Comparison of ENCODE assay signal across 23 cellular contexts in the genomic region with DNA sequence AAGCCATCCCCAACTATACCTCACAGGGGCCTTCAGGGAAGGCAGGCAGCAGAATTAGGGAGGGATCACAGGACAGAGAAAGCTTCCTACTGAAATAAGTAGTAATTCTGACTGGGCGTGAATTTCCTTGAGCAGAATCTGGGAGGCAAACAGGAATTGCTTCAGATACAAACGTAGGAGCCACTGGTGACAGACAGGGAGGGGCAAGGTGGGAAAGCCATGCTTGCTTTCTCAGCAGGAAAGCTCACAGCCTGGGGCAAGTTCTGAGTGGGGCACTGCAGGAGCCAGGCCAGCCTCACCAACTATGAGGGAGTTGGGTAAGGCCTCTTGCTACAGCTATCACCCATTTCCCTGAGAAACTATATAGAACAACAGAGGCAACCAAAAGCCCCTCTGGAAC. TPM values are rescaled to one million over a fixed set of nuclear protein-coding genes. Genes with fewer than 3 reads are reported as not detected.
DNase-seq lines count a peak whose midpoint lies in the region; TF ChIP-seq lines count a peak whose summit lies in the region.
"Had no signal": no experiment of that assay in that cellular context is flagged by ENCODE, and none has a peak within 500 bp of the region (broad histone marks: within the 10 kb centered on the region; RNA-seq: fewer than 3 reads in every experiment).

No MANE protein-coding gene starts in this region.

- POLR2A ChIA-PET in PC-9 (lab: Charles Lee; ENCODE audit: unreplicated experiment): no interaction called here

- H3K79me2 ChIP-seq in PC-9 (ENCODE audit: low read depth) (peaks cover 63% of the 10 kb centered on the region), trophoblast cell (ENCODE audit: control insufficient read depth, insufficient read depth, low read length, poor library complexity) (no peaks in the 10 kb centered on the region)

- H4K20me1 ChIP-seq in PC-9 (ENCODE audit: insufficient read depth): no peaks in the 10 kb centered on the region

- H4K8ac ChIP-seq in trophoblast cell (ENCODE audit: low read depth, low read length): peak overlapping the region; percentile 17

- peak overlapping the region; percentile 38 for H3K27ac ChIP-seq in PC-9
- peak overlapping the region; percentile 33 for H3K27ac ChIP-seq in trophoblast cell (ENCODE audit: low read depth, low read length)
- H3K27ac ChIP-seq: 22Rv1, KMS-11, SJCRH30 had no signal

- H3K4me2 ChIP-seq in PC-9 (peak overlapping the region; percentile 32; the same call in 1 of the 2 replicates), trophoblast cell (ENCODE audit: low read length) (no peak overlapping the region)
- H3K4me2 ChIP-seq: KMS-11 had no signal

- no peak overlapping the region for H2BK5ac ChIP-seq in trophoblast cell (ENCODE audit: low read depth, low read length, poor library complexity)

- peak; percentile 1 for DNase-seq in NCI-H146 (lab: John Stamatoyannopoulos, UW)
- DNase-seq in NCI-H146 treated with DMSO at 0.1 percent for 48 hours (lab: John Stamatoyannopoulos, UW; ENCODE audit: unreplicated experiment): no peak
- peak in 1 of 2 experiments; percentile 52 for DNase-seq in PC-9
- peak; percentile 70 for DNase-seq in epithelial cell of esophagus (ENCODE audit: low read depth)
- DNase-seq in trophoblast cell: no peak
- DNase-seq in NOMO-1 treated with DMSO at 0.1 percent for 48 hours (lab: John Stamatoyannopoulos, UW; ENCODE audit: unreplicated experiment): no peak
- DNase-seq in NCI-H187 treated with DMSO at 0.1 percent for 48 hours (lab: John Stamatoyannopoulos, UW): no peak
- DNase-seq in hippocampal formation (lab: John Stamatoyannopoulos, UW): no peak
- DNase-seq: BE2C; Caco-2; CD4-positive, CD25-positive, alpha-beta regulatory T cell; DMS153; GOT3; NCI-H1048; NCI-H1436; NCI-H2081; NCI-H2171 treated with DMSO at 0.1 percent for 48 hours; NCI-H748 treated with DMSO at 0.1 percent for 48 hours; OCI-M1; SJCRH30 had no signal

- H3K79me1 ChIP-seq in trophoblast cell (ENCODE audit: low read length): peaks cover 6% of the 10 kb centered on the region

- H3K9me3 ChIP-seq in PC-9 (ENCODE audit: insufficient read depth, low read depth) (peaks cover 20% of the 10 kb centered on the region; the same call in 1 of the 2 replicates), trophoblast cell (ENCODE audit: insufficient read depth, low read depth, low read length) (no peaks in the 10 kb centered on the region)
- H3K9me3 ChIP-seq: BE2C, SJCRH30 had no signal

- H3K18ac ChIP-seq in trophoblast cell (ENCODE audit: low read length): peak overlapping the region; percentile 27

- H3K4ac ChIP-seq in trophoblast cell (ENCODE audit: low read depth, low read length): no peak overlapping the region

- H3K23ac ChIP-seq in trophoblast cell (ENCODE audit: low read length): no peak overlapping the region

- peak overlapping the region; percentile 15 for H2BK120ac ChIP-seq in trophoblast cell (ENCODE audit: insufficient read depth, low read length, poor library complexity)

- peaks cover 9% of the 10 kb centered on the region for H3F3A ChIP-seq in PC-9 (ENCODE audit: insufficient read depth, low read depth)

- H3K4me3 ChIP-seq in PC-9 (no peak overlapping the region), epithelial cell of esophagus (ENCODE audit: low read length) (no peak overlapping the region), trophoblast cell (ENCODE audit: low read depth, low read length) (no peak overlapping the region)
- H3K4me3 ChIP-seq: GM12878, SJCRH30 had no signal

- CTCF ChIA-PET in PC-9 (lab: Charles Lee): interaction anchor here (0.5 kb wide), 1 partner anchor 8 kb away, joined by 3 read pairs; no protein-coding TSS in a partner anchor

- no peak overlapping the region for H3K9ac ChIP-seq in trophoblast cell (ENCODE audit: low read length)
- H3K9ac ChIP-seq: KMS-11 had no signal

- no peaks in the 10 kb centered on the region for H3K27me3 ChIP-seq in PC-9 (ENCODE audit: insufficient read depth, low read depth)
- H3K27me3 ChIP-seq in trophoblast cell (ENCODE audit: insufficient read depth, low read length): no peaks in the 10 kb centered on the region
- H3K27me3 ChIP-seq: BE2C, SJCRH30 had no signal

- H3K14ac ChIP-seq in trophoblast cell (ENCODE audit: low read length): peak overlapping the region; percentile 7

- H2BK12ac ChIP-seq in trophoblast cell (ENCODE audit: low read length): no peak overlapping the region

- H3K36me3 ChIP-seq in PC-9 (ENCODE audit: low read depth) (no peaks in the 10 kb centered on the region), trophoblast cell (ENCODE audit: control insufficient read depth in 1 of 2, insufficient read depth in 2 of 2, low read length in 2 of 2) (no peaks in the 10 kb centered on the region)
- H3K36me3 ChIP-seq: BE2C, SJCRH30 had no signal

- H4K91ac ChIP-seq in trophoblast cell (ENCODE audit: low read depth, low read length): no peak overlapping the region

- intact Hi-C loops in PC-9 (cut with micrococcal nuclease; ENCODE audit: unreplicated experiment): no loop called here

- no peak overlapping the region for H2AFZ ChIP-seq in PC-9
- H2AFZ ChIP-seq in trophoblast cell (ENCODE audit: insufficient read depth, low read length, poor library complexity): no peak overlapping the region

- TF ChIP-seq CTCF in PC-9 (conservative IDR thresholded peaks at IDR 0.05) (no peak), epithelial cell of esophagus (IDR thresholded peaks at IDR 0.05; ENCODE audit: insufficient read depth, low read depth, low read length, missing control alignments) (no peak)

- no CpG with 5 or more reads among the region's 2 CpGs for WGBS in trophoblast cell (ENCODE audit: extremely low coverage, insufficient coverage, insufficient read length)

- BruUV-seq in PC-9 (replicated peaks; lab: Mats Ljungman, UMichigan): no TSS peak

- peaks cover 27% of the 10 kb centered on the region for H3K4me1 ChIP-seq in PC-9 (replicated peaks; ENCODE audit: insufficient read depth)
- H3K4me1 ChIP-seq in trophoblast cell (ENCODE audit: control insufficient read depth in 1 of 2, insufficient read depth in 2 of 2, low read length in 2 of 2): peaks cover 6 to 8% of the 10 kb centered on the region in 2 experiments
- H3K4me1 ChIP-seq: BE2C, SJCRH30 had no signal

- H2AK5ac ChIP-seq in trophoblast cell (ENCODE audit: low read length): no peak overlapping the region

- no peaks in the 10 kb centered on the region for H3K9me2 ChIP-seq in PC-9 (ENCODE audit: insufficient read depth)

- no peak overlapping the region for H4K12ac ChIP-seq in trophoblast cell (ENCODE audit: low read depth, low read length)

RNA-seq across cellular contexts. Expression of a gene that starts 43.6 kb away (rescaled TPM):
- 31.1 and 35.1 TPM in 2 replicates for total RNA-seq in PC-9 (2021)
- 18.5 TPM in 2 replicates for polyA plus RNA-seq in trophoblast cell (2013)

Comparison
In these comparisons a context has a peak if more than half of its experiments do, and no peak if none do; other contexts are left out.
1. DNase-seq: peak in NCI-H146 (single experiment) and epithelial cell of esophagus (single experiment); none in NCI-H146 treated with DMSO at 0.1 percent for 48 hours (single experiment), trophoblast cell (0 of 2), NOMO-1 treated with DMSO at 0.1 percent for 48 hours (single experiment), NCI-H187 treated with DMSO at 0.1 percent for 48 hours (single experiment) and hippocampal formation (0 of 2).